1 cellular context compared by ENCODE assay signal in genomic region chr10:17094844-17095243, GRCh38.
TF ChIP-seq lines count a peak whose summit lies in the region.

No MANE protein-coding gene starts in this region.

TF ChIP-seq in HEK293, 187 proteins besides CTCF, POLR2A, EP300 and RAD21 (continued from another document):
- TF ChIP-seq ZNF280D (tag by site-specific recombination; IDR thresholded peaks at IDR 0.05) (peak; percentile 73; the same call in 1 of the 2 replicates), ZNF37A (tag by site-specific recombination; IDR thresholded peaks at IDR 0.05) (no peak)
